ENCODE assay signal across 10 cellular contexts in the genomic region with DNA sequence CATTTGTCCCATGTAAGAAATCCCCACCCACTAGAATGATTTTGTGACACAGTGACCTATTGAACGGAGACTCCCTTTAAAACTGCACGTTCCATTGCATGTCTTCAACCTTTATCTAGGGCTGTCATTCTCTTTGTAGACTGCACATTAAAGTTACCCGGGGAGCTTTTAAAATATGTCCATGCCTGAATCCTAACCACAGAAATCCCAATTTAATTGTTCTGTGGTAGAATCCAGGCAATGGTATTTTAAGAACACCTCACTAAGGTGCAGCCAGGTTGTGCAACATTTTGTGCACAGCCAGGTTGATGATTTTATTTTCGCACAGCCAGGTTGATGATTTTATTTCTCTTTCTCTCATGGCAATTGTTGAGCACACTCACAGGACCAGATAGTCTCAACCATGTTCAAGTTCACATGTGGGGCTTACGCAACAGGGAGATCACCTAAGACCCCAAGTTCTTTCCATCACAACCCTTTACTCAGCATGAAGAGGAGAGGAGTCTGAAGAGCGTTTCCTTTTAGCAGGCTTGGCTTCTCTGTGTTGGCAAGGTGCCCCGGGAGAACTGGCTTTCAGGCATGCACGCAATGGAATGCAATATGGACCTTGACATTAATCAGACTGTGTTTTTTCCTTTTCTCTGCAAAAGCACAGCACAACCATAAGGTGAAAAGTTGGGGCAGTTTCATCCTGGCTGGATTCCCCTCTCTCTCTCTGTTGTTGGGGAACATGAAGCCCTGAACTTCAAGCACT.
DNase-seq lines count a peak whose midpoint lies in the region; ATAC-seq and TF ChIP-seq lines count a peak whose summit lies in the region.
"Had no signal": no experiment of that assay in that cellular context is flagged by ENCODE, and none has a peak within 500 bp of the region (broad histone marks: within the 10 kb centered on the region; RNA-seq: fewer than 3 reads in every experiment).

No MANE protein-coding gene starts in this region.

- no peak for TF ChIP-seq EP300 in sigmoid colon (IDR thresholded peaks at IDR 0.05)

- DNase-seq in GM04504 (ENCODE audit: low read depth) (peak; percentile 57), amniotic stem cell (lab: John Stamatoyannopoulos, UW) (peak; percentile 22), left ventricle myocardium superior (peak; percentile 61), sigmoid colon (peak; percentile 90), immature natural killer cell (no peak), iPS-NIHi7 (ENCODE audit: extremely low spot score) (no peak), NCI-H1694 treated with DMSO at 0.1 percent for 48 hours (lab: John Stamatoyannopoulos, UW) (no peak), NCI-H2171 (lab: John Stamatoyannopoulos, UW) (no peak)
- DNase-seq: activated naive CD8-positive, alpha-beta T cell treated with anti-CD3 and anti-CD28 coated beads, Interleukin-2, amount 50 U/mL, for 24 hours; NCI-H526 treated with DMSO at 0.1 percent for 48 hours had no signal

- H3K27me3 Mint-ChIP-seq in immature natural killer cell (ENCODE audit: low read depth in 3 of 3) = peaks cover 1 to 4% (median 2%) of the 10 kb centered on the region in 3 donors
- H3K27me3 Mint-ChIP-seq: activated naive CD8-positive, alpha-beta T cell treated with anti-CD3 and anti-CD28 coated beads, Interleukin-2, amount 50 U/mL, for 24 hours had no signal

- no peak for TF ChIP-seq POLR2A in sigmoid colon (IDR thresholded peaks at IDR 0.05)

- H3K4me3 Mint-ChIP-seq in immature natural killer cell = no peak overlapping the region
- H3K4me3 Mint-ChIP-seq: activated naive CD8-positive, alpha-beta T cell treated with anti-CD3 and anti-CD28 coated beads, Interleukin-2, amount 50 U/mL, for 24 hours had no signal

- H3K9me3 Mint-ChIP-seq in immature natural killer cell = peaks cover 0 to 6% (median 0%) of the 10 kb centered on the region in 6 donors
- H3K9me3 Mint-ChIP-seq: activated naive CD8-positive, alpha-beta T cell treated with anti-CD3 and anti-CD28 coated beads, Interleukin-2, amount 50 U/mL, for 24 hours had no signal

- no peak for TF ChIP-seq CTCF in sigmoid colon (IDR thresholded peaks at IDR 0.05)

- H3K27ac Mint-ChIP-seq in immature natural killer cell = no peak overlapping the region
- H3K27ac Mint-ChIP-seq: activated naive CD8-positive, alpha-beta T cell treated with anti-CD3 and anti-CD28 coated beads, Interleukin-2, amount 50 U/mL, for 24 hours had no signal

- peaks cover 0 to 19% (median 18%) of the 10 kb centered on the region in 4 donors for H3K4me1 ChIP-seq in sigmoid colon

- no peaks in the 10 kb centered on the region for H3K36me3 ChIP-seq in sigmoid colon

- H3K4me1 Mint-ChIP-seq in immature natural killer cell = no peaks in the 10 kb centered on the region
- H3K4me1 Mint-ChIP-seq: activated naive CD8-positive, alpha-beta T cell treated with anti-CD3 and anti-CD28 coated beads, Interleukin-2, amount 50 U/mL, for 24 hours had no signal

- no peak overlapping the region for H3K4me3 ChIP-seq in sigmoid colon

- H3K36me3 Mint-ChIP-seq in immature natural killer cell = no peaks in the 10 kb centered on the region

- H3K9me3 ChIP-seq in sigmoid colon = no peaks in the 10 kb centered on the region

- H3K27ac ChIP-seq in sigmoid colon = peak overlapping the region in 3 of 4 donors; percentile 2 to 57 (median 39)

- no peaks in the 10 kb centered on the region for H3K27me3 ChIP-seq in sigmoid colon

- WGBS in sigmoid colon, 2 donors = 22 to 52% methylated on average over 8 of the region's 8 CpGs

- intact Hi-C loops in left ventricle myocardium superior (cut with micrococcal nuclease) = no loop called here
- intact Hi-C loops in sigmoid colon (cut with DNase I) = no loop called here

- peak; percentile 41 for ATAC-seq in left ventricle myocardium superior
- ATAC-seq: activated naive CD8-positive, alpha-beta T cell treated with anti-CD3 and anti-CD28 coated beads, Interleukin-2, amount 50 U/mL, for 24 hours had no signal

Comparison
In these comparisons a context has a peak if more than half of its experiments do, and no peak if none do; other contexts are left out.
1. DNase-seq: peak in GM04504 (single experiment), amniotic stem cell (single experiment), left ventricle myocardium superior (single experiment) and sigmoid colon (single experiment); none in immature natural killer cell (0 of 3), iPS-NIHi7 (single experiment), NCI-H1694 treated with DMSO at 0.1 percent for 48 hours (single experiment) and NCI-H2171 (single experiment).